Comparison of ENCODE assay signal across 8 cellular contexts in the genomic region with DNA sequence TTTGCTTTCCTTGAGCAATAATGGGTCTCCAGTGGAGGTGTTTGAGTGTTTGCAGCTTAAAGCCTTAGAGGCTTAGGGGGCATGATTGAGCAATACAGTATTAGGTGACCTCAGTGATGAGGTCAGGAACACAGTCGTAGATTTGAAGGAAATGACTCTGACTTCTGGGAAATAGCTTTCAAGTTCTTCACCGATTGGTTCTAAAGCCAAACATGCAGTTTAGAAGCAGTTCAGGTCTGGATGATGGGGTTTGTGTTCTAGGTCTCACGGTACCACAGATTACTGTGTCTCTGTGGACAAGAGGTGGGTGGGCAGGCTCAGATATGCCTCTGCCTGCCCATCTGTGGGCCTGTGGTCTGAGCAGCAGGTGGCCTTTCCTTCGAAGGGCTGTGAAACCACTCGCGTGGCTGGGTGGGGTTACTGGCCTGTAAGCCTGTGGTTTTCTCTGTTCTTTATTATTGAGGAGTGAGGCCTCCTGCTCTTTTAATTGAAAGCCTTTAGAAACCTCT. TPM values are rescaled to one million over a fixed set of nuclear protein-coding genes. Genes with fewer than 3 reads are reported as not detected.
DNase-seq lines count a peak whose midpoint lies in the region; ATAC-seq and TF ChIP-seq lines count a peak whose summit lies in the region.

No MANE protein-coding gene starts in this region.

- peak overlapping the region; percentile 84 for H3K4me3 Mint-ChIP-seq in T-helper 17 cell
- peak overlapping the region; percentile 67 to 75 for H3K4me3 Mint-ChIP-seq in effector memory CD8-positive, alpha-beta T cell

- H3K36me3 ChIP-seq in parathyroid adenoma (ENCODE audit: control insufficient read depth, insufficient read depth, low read length) = no peaks in the 10 kb centered on the region

- H3K79me2 ChIP-seq in parathyroid adenoma = no peaks in the 10 kb centered on the region

- ATAC-seq in HG03039 (IDR thresholded peaks at IDR 0.05; ENCODE audit: unreplicated experiment) (peak; percentile 61), T-helper 17 cell (peak; percentile 84)
- peak; percentile 91 for ATAC-seq in effector memory CD8-positive, alpha-beta T cell (replicated peaks)

- no peak overlapping the region for H2AFZ ChIP-seq in parathyroid adenoma

- H3K9me3 ChIP-seq in T-helper 17 cell (ENCODE audit: control insufficient read depth, low read length, poor library complexity, severe bottlenecking) (no peaks in the 10 kb centered on the region), parathyroid adenoma (ENCODE audit: control insufficient read depth, low read length) (no peaks in the 10 kb centered on the region)

- no peak overlapping the region for H3K4me2 ChIP-seq in parathyroid adenoma (ENCODE audit: low read length)

- intact Hi-C loops in head of caudate nucleus (cut with DNase I) = no loop called here

- DNase-seq in activated CD8-positive, alpha-beta memory T cell treated with anti-CD3 and anti-CD28 coated beads for 24 hours = peak; percentile 73
- no peak for DNase-seq in activated CD8-positive, alpha-beta memory T cell treated with anti-CD3 and anti-CD28 coated beads, Interleukin-2, amount 50 U/mL, for 4 hours
- DNase-seq in T-helper 17 cell (peak in 2 of 3 donors; percentile 12 to 15), head of caudate nucleus (no peak), HEK293T (ENCODE audit: extremely low spot score) (no peak)
- peak; percentile 12 to 28 (median 27) for DNase-seq in effector memory CD8-positive, alpha-beta T cell

- TF ChIP-seq CTCF in parathyroid adenoma (IDR thresholded peaks at IDR 0.05) = no peak

- peak overlapping the region; percentile 25 for H3K27ac ChIP-seq in parathyroid adenoma

- H3K36me3 Mint-ChIP-seq in T-helper 17 cell (ENCODE audit: low read depth) = peaks cover 2% of the 10 kb centered on the region
- H3K36me3 Mint-ChIP-seq in effector memory CD8-positive, alpha-beta T cell (ENCODE audit: insufficient read depth) = peaks cover 31% of the 10 kb centered on the region

- H3K27ac Mint-ChIP-seq in T-helper 17 cell = peak overlapping the region; percentile 95
- H3K27ac Mint-ChIP-seq in effector memory CD8-positive, alpha-beta T cell = peak overlapping the region; percentile 96 to 97

- H3K9ac ChIP-seq in parathyroid adenoma = no peak overlapping the region

- H3K9me3 Mint-ChIP-seq in effector memory CD8-positive, alpha-beta T cell = no peaks in the 10 kb centered on the region

- H3K27me3 ChIP-seq in parathyroid adenoma (ENCODE audit: control insufficient read depth, insufficient read depth, low read length) = no peaks in the 10 kb centered on the region

- H3K27me3 Mint-ChIP-seq in T-helper 17 cell = no peaks in the 10 kb centered on the region
- H3K27me3 Mint-ChIP-seq in effector memory CD8-positive, alpha-beta T cell = no peaks in the 10 kb centered on the region

- peaks cover 24% of the 10 kb centered on the region for H3K4me1 Mint-ChIP-seq in T-helper 17 cell
- H3K4me1 Mint-ChIP-seq in effector memory CD8-positive, alpha-beta T cell (ENCODE audit: low read depth in 2 of 2) = peaks cover 27 to 35% of the 10 kb centered on the region in 2 donors

- no peaks in the 10 kb centered on the region for H3K4me1 ChIP-seq in parathyroid adenoma

- H3K4me3 ChIP-seq in parathyroid adenoma (ENCODE audit: low read depth, low read length) = no peak overlapping the region

- POLR2A ChIA-PET in HEK293T (lab: Yijun Ruan, JAX) = no interaction called here

- CTCF ChIA-PET in HEK293T (lab: Yijun Ruan, JAX) = interaction anchor here (0.7 kb wide), 1 partner anchor 44 kb away, joined by 3 read pairs; no protein-coding TSS in a partner anchor

TF ChIP-seq in HEK293T, 16 proteins besides CTCF, POLR2A, EP300 and RAD21:
- TF ChIP-seq TARDBP (IDR thresholded peaks at IDR 0.05) (no peak), ELF4 (IDR thresholded peaks at IDR 0.05) (no peak), SP1 (IDR thresholded peaks at IDR 0.05) (no peak), FOXM1 (IDR thresholded peaks at IDR 0.05; ENCODE audit: borderline replicate concordance) (no peak), NFRKB (IDR thresholded peaks at IDR 0.05) (no peak), CTBP1 (IDR thresholded peaks at IDR 0.05; ENCODE audit: borderline replicate concordance) (no peak), FOXK2 (IDR thresholded peaks at IDR 0.05) (no peak), BHLHE40 (IDR thresholded peaks at IDR 0.05; ENCODE audit: borderline replicate concordance) (no peak), SUZ12 (IDR thresholded peaks at IDR 0.05) (no peak), FOXA1 (IDR thresholded peaks at IDR 0.05) (no peak), L3MBTL2 (conservative IDR thresholded peaks at IDR 0.05) (no peak), LEF1 (IDR thresholded peaks at IDR 0.05; ENCODE audit: borderline replicate concordance) (no peak), HDGF (IDR thresholded peaks at IDR 0.05; ENCODE audit: borderline replicate concordance) (no peak), ZNF384 (IDR thresholded peaks at IDR 0.05) (no peak), ARNT (IDR thresholded peaks at IDR 0.05) (no peak)
- TF ChIP-seq, protein P1, sequence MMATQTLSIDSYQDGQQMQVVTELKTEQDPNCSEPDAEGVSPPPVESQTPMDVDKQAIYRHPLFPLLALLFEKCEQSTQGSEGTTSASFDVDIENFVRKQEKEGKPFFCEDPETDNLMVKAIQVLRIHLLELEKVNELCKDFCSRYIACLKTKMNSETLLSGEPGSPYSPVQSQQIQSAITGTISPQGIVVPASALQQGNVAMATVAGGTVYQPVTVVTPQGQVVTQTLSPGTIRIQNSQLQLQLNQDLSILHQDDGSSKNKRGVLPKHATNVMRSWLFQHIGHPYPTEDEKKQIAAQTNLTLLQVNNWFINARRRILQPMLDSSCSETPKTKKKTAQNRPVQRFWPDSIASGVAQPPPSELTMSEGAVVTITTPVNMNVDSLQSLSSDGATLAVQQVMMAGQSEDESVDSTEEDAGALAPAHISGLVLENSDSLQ (IDR thresholded peaks at IDR 0.05) = no peak

RNA-seq across cellular contexts. Expression of a gene that starts 7.8 kb away (rescaled TPM):
- 10 to 100 TPM; 30.8 to 47.5 TPM for total RNA-seq in T-helper 17 cell

RNA-seq across cellular contexts. Expression of a gene that starts 27.6 kb away (rescaled TPM):
- total RNA-seq in T-helper 17 cell = 100 to 1,000 TPM; 138 to 183 TPM

RNA-seq across cellular contexts. Expression of a gene that starts 58.5 kb away (rescaled TPM):
- total RNA-seq in T-helper 17 cell = 10 to 100 TPM; 15.5 to 23.3 TPM

Comparison
In these comparisons a context has a peak if more than half of its experiments do, and no peak if none do; other contexts are left out.
1. DNase-seq: peak in activated CD8-positive, alpha-beta memory T cell treated with anti-CD3 and anti-CD28 coated beads for 24 hours (single experiment), T-helper 17 cell (2 of 3) and effector memory CD8-positive, alpha-beta T cell (3 of 3); none in activated CD8-positive, alpha-beta memory T cell treated with anti-CD3 and anti-CD28 coated beads, Interleukin-2, amount 50 U/mL, for 4 hours (single experiment), head of caudate nucleus (0 of 42) and HEK293T (single experiment).
2. Peak in every context shown above with its lines, with median percentiles within 50 percentile points of each other: ATAC-seq.